ENCODE assay signal across 22 cellular contexts in the genomic region with DNA sequence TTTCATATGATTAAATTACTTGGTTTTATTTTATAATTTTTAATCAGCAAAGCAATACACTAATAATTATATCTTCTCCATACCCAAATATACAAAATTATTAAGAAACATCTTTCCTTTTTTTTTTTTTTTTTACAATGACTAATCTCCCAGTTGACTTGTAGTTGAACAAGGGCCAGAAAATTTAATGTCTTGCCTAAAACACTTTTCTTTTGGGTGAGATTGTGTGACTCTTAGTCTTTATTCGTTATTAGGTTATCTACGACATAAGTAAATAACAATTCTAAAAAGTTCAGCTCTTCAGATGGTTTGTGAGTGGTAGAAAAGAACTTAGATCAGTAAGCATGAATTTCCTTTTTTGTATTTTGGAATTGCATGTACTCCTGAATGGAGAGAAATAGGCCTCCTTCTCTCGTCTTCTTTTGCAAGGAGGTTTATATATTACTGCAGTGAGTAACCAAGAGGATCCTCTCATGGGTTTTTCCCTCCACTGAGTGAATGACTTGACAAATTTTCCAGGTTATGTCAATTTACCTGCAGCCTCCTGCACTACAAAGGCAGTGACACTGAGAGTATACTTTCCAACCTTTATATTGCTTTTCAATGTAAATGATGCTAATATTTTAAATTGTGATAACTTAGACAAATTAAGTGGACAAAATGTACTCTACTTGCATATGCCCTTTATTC.
"Had no signal": no experiment of that assay in that cellular context is flagged by ENCODE, and none has a peak within 500 bp of the region (broad histone marks: within the 10 kb centered on the region; RNA-seq: fewer than 3 reads in every experiment).

No MANE protein-coding gene starts in this region.

- H3K27me3 ChIP-seq: ascending aorta, gastroesophageal sphincter, hepatocyte, stomach, transverse colon had no signal

- H3K36me3 ChIP-seq: ascending aorta, gastroesophageal sphincter, stomach, transverse colon had no signal

- H3K4me2 ChIP-seq: hepatocyte, smooth muscle cell had no signal

- H3K27ac ChIP-seq: ascending aorta, gastroesophageal sphincter, hepatocyte, stomach, transverse colon had no signal

- H3K4me3 ChIP-seq: ascending aorta, gastroesophageal sphincter, hepatocyte, mucosa of descending colon, smooth muscle cell, stomach, transverse colon had no signal

- H2AFZ ChIP-seq: hepatocyte had no signal

- H3K79me2 ChIP-seq: hepatocyte had no signal

- DNase-seq: activated CD4-positive, alpha-beta memory T cell treated with anti-CD3 and anti-CD28 coated beads for 36 hours; activated CD4-positive, alpha-beta T cell treated with anti-CD3 and anti-CD28 coated beads, Interleukin-2, amount 10 ng/mL, durations not matched to agents 24 days and 14 days; activated CD4-positive, CD25-positive, alpha-beta regulatory T cell treated with anti-CD3 and anti-CD28 coated beads, Interleukin-2, amount 50 U/mL, for 72 hours; activated CD8-positive, alpha-beta memory T cell treated with anti-CD3 and anti-CD28 coated beads, Interleukin-2, amount 50 U/mL, for 4 hours; activated effector memory CD4-positive, alpha-beta T cell treated with anti-CD3 and anti-CD28 coated beads, Interleukin-2, amount 50 U/mL, for 16 hours; activated naive CD4-positive, alpha-beta T cell treated with anti-CD3 and anti-CD28 coated beads, Interleukin-2, amount 10 ng/mL, durations not matched to agents 7 days and 5 days; activated naive CD8-positive, alpha-beta T cell treated with anti-CD3 and anti-CD28 coated beads, Interleukin-2, amount 10 ng/mL, durations not matched to agents 7 days and 5 days; activated T-cell treated with anti-CD3 and anti-CD28 coated beads, Interleukin-2, amount 50 U/mL, for 1 hour; islet precursor cell; left cardiac atrium; left ventricle myocardium superior; mucosa of descending colon; stimulated activated CD4-positive, alpha-beta T cell treated with anti-CD3 and anti-CD28 coated beads, Interleukin-1b, Interleukin-23, amount 100 ng/mL, for 48 hours; stimulated activated CD4-positive, alpha-beta T cell treated with anti-CD3 and anti-CD28 coated beads, Interleukin-4, amount 100 ng/mL, for 4 hours; stimulated activated naive B cell treated with anti-CD40 and anti-IgM and Interleukin-4, amounts not matched to agents 10 μg/mL and 1 μg/mL and 100 μg/mL, for 72 hours; stomach; T-helper 17 cell; transverse colon had no signal

- H3K9me3 ChIP-seq: ascending aorta, gastroesophageal sphincter, mucosa of descending colon, stomach, transverse colon had no signal
